In genomic region chr19:57103573-57104277, GRCh38 we compare ENCODE assay signal across 8 cellular contexts. TPM values are rescaled to one million over a fixed set of nuclear protein-coding genes. Genes with fewer than 3 reads are reported as not detected.
DNase-seq lines count a peak whose midpoint lies in the region; ATAC-seq and TF ChIP-seq lines count a peak whose summit lies in the region.

No MANE protein-coding gene starts in this region.

- H3K36me3 Mint-ChIP-seq in memory B cell, result no peaks in the 10 kb centered on the region

- H3K4me3 ChIP-seq in dorsolateral prefrontal cortex, result peak overlapping the region in 58 of 59 donors; percentile 4 to 61 (median 45)

- DNase-seq in NCI-H524 (lab: John Stamatoyannopoulos, UW), result peak; percentile 5 to 47
- no peak for DNase-seq in NCI-H524 treated with DMSO at 0.1 percent for 48 hours (lab: John Stamatoyannopoulos, UW)
- DNase-seq in NCI-H2227 (lab: John Stamatoyannopoulos, UW; ENCODE audit: unreplicated experiment), result peak; percentile 96
- DNase-seq in activated CD4-positive, alpha-beta T cell treated with anti-CD3 and anti-CD28 coated beads, Interleukin-2, amount 50 U/mL, for 24 hours (ENCODE audit: low read depth in 1 of 2, low spot score in 1 of 2), result peak; percentile 28 to 30
- DNase-seq in dorsolateral prefrontal cortex, result peak; percentile 59 to 88 (median 74)
- peak; percentile 46 to 59 for DNase-seq in memory B cell (ENCODE audit: low spot score in 2 of 2)
- peak; percentile 10 for DNase-seq in stimulated activated CD8-positive, alpha-beta memory T cell treated with anti-CD3 and anti-CD28 coated beads, Interleukin-15, amount 100 ng/mL, for 24 hours (ENCODE audit: low read depth)

- peaks cover 9% of the 10 kb centered on the region for H3K4me1 Mint-ChIP-seq in memory B cell

- TF ChIP-seq CTCF in dorsolateral prefrontal cortex (IDR thresholded peaks at IDR 0.05 in 54 of 56, conservative IDR thresholded peaks at IDR 0.05 in 2 of 56; ENCODE audit: low read depth in 1 of 56, partially characterized antibody in 56 of 56), result peak; percentile 68 to 96 (median 90)

- H3K27ac Mint-ChIP-seq in memory B cell, result no peak overlapping the region

- peak overlapping the region in 1 of 59 donors; percentile 22 for H3K27ac ChIP-seq in dorsolateral prefrontal cortex

- peaks cover 7% of the 10 kb centered on the region for H3K9me3 Mint-ChIP-seq in memory B cell

- ATAC-seq in memory B cell (ENCODE audit: low read depth) (peak; percentile 68), GM21717 (IDR thresholded peaks at IDR 0.05; ENCODE audit: unreplicated experiment) (no peak)

- peaks cover 2% of the 10 kb centered on the region for H3K27me3 Mint-ChIP-seq in memory B cell

- peak overlapping the region; percentile 71 for H3K4me3 Mint-ChIP-seq in memory B cell

- intact Hi-C loops in dorsolateral prefrontal cortex (cut with DNase I), result loop anchor here (10.0 kb wide), 1 partner anchor 1051 kb away; the partner anchor contains the start of gene ZNF329 (in 2 of the 2)

- peaks cover 0 to 32% (median 18%) of the 10 kb centered on the region in 45 donors for H3K27me3 ChIP-seq in dorsolateral prefrontal cortex

RNA-seq across cellular contexts. Expression of gene USP29, which starts 16.1 kb away (rescaled TPM):
- total RNA-seq in dorsolateral prefrontal cortex, result not detected

RNA-seq across cellular contexts. Expression of gene ZIM3, which starts 41.3 kb away (rescaled TPM):
- total RNA-seq in dorsolateral prefrontal cortex, result not detected
